ENCODE assay signal across 1 cellular context in genomic region chr22:35328472-35328885, GRCh38.
TF ChIP-seq lines count a peak whose summit lies in the region.

No MANE protein-coding gene starts in this region.

TF ChIP-seq in HepG2, 621 proteins besides CTCF, POLR2A, EP300 and RAD21 (continued from another document and continues in another):
- TF ChIP-seq TFE3 (CRISPR knock-in tag; IDR thresholded peaks at IDR 0.05): peak; percentile 100
- TF ChIP-seq MYNN (CRISPR knock-in tag; IDR thresholded peaks at IDR 0.05; ENCODE audit: low read depth): peak; percentile 43; the same call in 1 of the 2 replicates
- TF ChIP-seq STAG1 (CRISPR knock-in tag; IDR thresholded peaks at IDR 0.05): peak; percentile 38
- no peak; the same call in 1 of the 2 replicates for TF ChIP-seq ZNF160 (CRISPR knock-in tag; IDR thresholded peaks at IDR 0.05)
- TF ChIP-seq MAF1 (CRISPR knock-in tag; IDR thresholded peaks at IDR 0.05; ENCODE audit: borderline replicate concordance): no peak; the same call in 1 of the 2 replicates
- TF ChIP-seq DPF2 (CRISPR knock-in tag; IDR thresholded peaks at IDR 0.05; ENCODE audit: borderline replicate concordance, low read depth): peak; percentile 97
- peak; percentile 99 for TF ChIP-seq FOXO1 (CRISPR knock-in tag; IDR thresholded peaks at IDR 0.05)
- peak; percentile 17; the same call in 1 of the 2 replicates for TF ChIP-seq ZNF572 (CRISPR knock-in tag; IDR thresholded peaks at IDR 0.05)
- no peak for TF ChIP-seq ZBTB42 (CRISPR knock-in tag; IDR thresholded peaks at IDR 0.05)
- TF ChIP-seq HNRNPH1 (optimal IDR thresholded peaks at IDR 0.05; ENCODE audit: low read depth, low read length): no peak
- TF ChIP-seq ZBTB3 (CRISPR knock-in tag; IDR thresholded peaks at IDR 0.05; ENCODE audit: borderline replicate concordance, low read depth): peak; percentile 43; the same call in 1 of the 2 replicates
- peak; percentile 94 for TF ChIP-seq JARID2 (CRISPR knock-in tag; IDR thresholded peaks at IDR 0.05; ENCODE audit: insufficient replicate concordance)
- peak; percentile 90 for TF ChIP-seq HOMEZ (CRISPR knock-in tag; IDR thresholded peaks at IDR 0.05; ENCODE audit: low read depth)
- TF ChIP-seq ZNF790 (CRISPR knock-in tag; IDR thresholded peaks at IDR 0.05; ENCODE audit: borderline replicate concordance): no peak; the same call in 1 of the 2 replicates
- peak; percentile 44; the same call in 1 of the 2 replicates for TF ChIP-seq HNF1A (IDR thresholded peaks at IDR 0.05; ENCODE audit: low read depth)
- TF ChIP-seq HNF1A (CRISPR knock-in tag; IDR thresholded peaks at IDR 0.05; ENCODE audit: borderline replicate concordance): peak; percentile 91
- no peak for TF ChIP-seq SATB2 (CRISPR knock-in tag; IDR thresholded peaks at IDR 0.05)
- TF ChIP-seq PAX8 (CRISPR knock-in tag; IDR thresholded peaks at IDR 0.05; ENCODE audit: borderline replicate concordance): no peak
- peak; percentile 75; the same call in 1 of the 2 replicates for TF ChIP-seq ZNF124 (CRISPR knock-in tag; IDR thresholded peaks at IDR 0.05)
- TF ChIP-seq RARA (CRISPR knock-in tag; IDR thresholded peaks at IDR 0.05): peak; percentile 96
- 0 out of 2 replicates have a peak, but pooled peaks have one; percentile 54 for TF ChIP-seq ZNF318 (CRISPR knock-in tag; IDR thresholded peaks at IDR 0.05)
- TF ChIP-seq HBP1 (CRISPR knock-in tag; IDR thresholded peaks at IDR 0.05; ENCODE audit: low read depth): peak; percentile 75; the same call in 1 of the 2 replicates
- TF ChIP-seq POLR2AphosphoS5 (IDR thresholded peaks at IDR 0.05; ENCODE audit: low read depth, low read length): 0 out of 2 replicates have a peak, but pooled peaks have one; percentile 36
- no peak for TF ChIP-seq NBN (conservative IDR thresholded peaks at IDR 0.05)
- TF ChIP-seq KMT2B (CRISPR knock-in tag; IDR thresholded peaks at IDR 0.05): peak; percentile 67; the same call in 1 of the 2 replicates
- TF ChIP-seq ZNF564 (CRISPR knock-in tag; IDR thresholded peaks at IDR 0.05): peak; percentile 77; the same call in 1 of the 2 replicates
- TF ChIP-seq PBX3 (CRISPR knock-in tag; IDR thresholded peaks at IDR 0.05; ENCODE audit: borderline replicate concordance): no peak
- TF ChIP-seq CHD2 (IDR thresholded peaks at IDR 0.05; ENCODE audit: low read depth, low read length): peak; percentile 40; the same call in 1 of the 2 replicates
- no peak for TF ChIP-seq RNF219 (CRISPR knock-in tag; IDR thresholded peaks at IDR 0.05)
- TF ChIP-seq PCBP1 (IDR thresholded peaks at IDR 0.05; ENCODE audit: borderline replicate concordance, low read depth, low read length): 0 out of 2 replicates have a peak, but pooled peaks have one; percentile 58
- TF ChIP-seq ZNF20 (CRISPR knock-in tag; IDR thresholded peaks at IDR 0.05): no peak
- no peak; the same call in 1 of the 2 replicates for TF ChIP-seq ZNF232 (CRISPR knock-in tag; IDR thresholded peaks at IDR 0.05; ENCODE audit: borderline replicate concordance)
- TF ChIP-seq RFX3 (CRISPR knock-in tag; IDR thresholded peaks at IDR 0.05): no peak
- TF ChIP-seq DDIT3 (CRISPR knock-in tag; IDR thresholded peaks at IDR 0.05): 0 out of 2 replicates have a peak, but pooled peaks have one; percentile 20
- no peak for TF ChIP-seq IKZF4 (CRISPR knock-in tag; IDR thresholded peaks at IDR 0.05; ENCODE audit: borderline replicate concordance, low read depth, not compliant biosample characterization)
